Comparison of ENCODE assay signal across 8 cellular contexts in the genomic region with DNA sequence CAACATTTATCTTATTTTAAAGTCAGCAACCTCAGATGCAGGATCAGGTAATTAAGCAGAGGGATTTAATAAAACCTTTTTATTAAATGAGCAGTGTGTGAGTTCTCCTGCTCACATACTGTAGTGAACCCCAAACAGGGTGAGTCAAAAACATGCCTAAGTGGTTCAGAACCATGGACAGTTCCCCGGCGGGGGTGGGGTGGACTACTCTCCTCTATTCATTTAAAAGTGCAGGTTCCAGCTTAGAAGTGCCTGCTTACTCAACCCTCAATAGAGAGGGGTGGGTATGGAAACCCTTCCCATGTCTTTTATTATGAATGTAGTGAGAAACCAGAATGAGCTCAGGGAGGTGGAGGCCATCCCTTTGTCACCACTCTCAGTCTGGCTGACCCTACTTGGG.
DNase-seq lines count a peak whose midpoint lies in the region; TF ChIP-seq lines count a peak whose summit lies in the region.

No MANE protein-coding gene starts in this region.

- H3K27me3 Mint-ChIP-seq in mesothelial cell of epicardium (ENCODE audit: low read depth) (peaks cover 38% of the 10 kb centered on the region), CD14-positive monocyte (ENCODE audit: low read depth in 3 of 3) (peaks cover 0 to 2% (median 0%) of the 10 kb centered on the region in 3 donors)

- intact Hi-C loops in CD14-positive monocyte (cut with micrococcal nuclease) = no loop called here

- H3K27me3 ChIP-seq in MG63 = no peaks in the 10 kb centered on the region; the same call in 1 of the 2 replicates

- H3K36me3 ChIP-seq in MG63 = no peaks in the 10 kb centered on the region

- H3K27ac Mint-ChIP-seq in mesothelial cell of epicardium = no peak overlapping the region
- no peak overlapping the region for H3K27ac Mint-ChIP-seq in CD14-positive monocyte

- H3K36me3 Mint-ChIP-seq in mesothelial cell of epicardium (no peaks in the 10 kb centered on the region), CD14-positive monocyte (no peaks in the 10 kb centered on the region)

- H3K4me1 Mint-ChIP-seq in mesothelial cell of epicardium (no peaks in the 10 kb centered on the region), CD14-positive monocyte (no peaks in the 10 kb centered on the region)

- H3K4me3 Mint-ChIP-seq in mesothelial cell of epicardium (no peak overlapping the region), CD14-positive monocyte (no peak overlapping the region)

- TF ChIP-seq CTCF in mesothelial cell of epicardium (IDR thresholded peaks at IDR 0.05; ENCODE audit: unreplicated experiment) (no peak), CD14-positive monocyte (IDR thresholded peaks at IDR 0.05) (no peak), GM10266 (IDR thresholded peaks at IDR 0.05; ENCODE audit: control insufficient read depth, insufficient read depth, low read depth, missing control alignments) (no peak)

- H3K9me3 ChIP-seq in MG63 = no peaks in the 10 kb centered on the region

- H3K9me3 Mint-ChIP-seq in mesothelial cell of epicardium = no peaks in the 10 kb centered on the region
- H3K9me3 Mint-ChIP-seq in CD14-positive monocyte = no peaks in the 10 kb centered on the region

- DNase-seq in ELR (ENCODE audit: low read depth) (peak; percentile 41), MG63 (peak; percentile 36), mesothelial cell of epicardium (ENCODE audit: low spot score in 2 of 2, unreplicated experiment in 2 of 2) (peak; percentile 31 to 61), CD14-positive monocyte (ENCODE audit: low spot score) (no peak), GM10266 (ENCODE audit: extremely low spot score) (no peak), cerebellar nuclear complex (lab: John Stamatoyannopoulos, UW) (no peak), mesenteric fat pad (ENCODE audit: low spot score) (no peak)
- DNase-seq in activated gamma-delta T cell treated with anti-CD3 and anti-CD28 coated beads, Interleukin-2, amount 50 U/mL, for 16 hours (ENCODE audit: low read depth) = peak; percentile 11

- H3K4me3 ChIP-seq in MG63 = no peak overlapping the region

Comparison
In these comparisons a context has a peak if more than half of its experiments do, and no peak if none do; other contexts are left out.
1. DNase-seq: peak in ELR (single experiment), MG63 (single experiment), activated gamma-delta T cell treated with anti-CD3 and anti-CD28 coated beads, Interleukin-2, amount 50 U/mL, for 16 hours (single experiment) and mesothelial cell of epicardium (2 of 2); none in CD14-positive monocyte (single experiment), GM10266 (single experiment), cerebellar nuclear complex (0 of 2) and mesenteric fat pad (single experiment).